18 cellular contexts compared by ENCODE assay signal in genomic region chr7:94344826-94345225, GRCh38. TPM values are rescaled to one million over a fixed set of nuclear protein-coding genes. Genes with fewer than 3 reads are reported as not detected.
DNase-seq lines count a peak whose midpoint lies in the region; ATAC-seq, FAIRE-seq and TF ChIP-seq lines count a peak whose summit lies in the region.
"Had no signal": no experiment of that assay in that cellular context is flagged by ENCODE, and none has a peak within 500 bp of the region (broad histone marks: within the 10 kb centered on the region; RNA-seq: fewer than 3 reads in every experiment).

No MANE protein-coding gene starts in this region.

- TF ChIP-seq CTCF in brain microvascular endothelial cell (IDR thresholded peaks at IDR 0.05; ENCODE audit: low read depth, low read length, missing control alignments) (no peak), left lung (IDR thresholded peaks at IDR 0.05) (no peak)

- DNase-seq in HTR-8/SVneo (ENCODE audit: insufficient read length, low spot score): peak; percentile 17
- DNase-seq in brain microvascular endothelial cell: peak; percentile 30
- DNase-seq in glomerular visceral epithelial cell (ENCODE audit: extremely low spot score): peak; percentile 28
- no peak for DNase-seq in Right ventricle myocardium superior
- DNase-seq in left lung: no peak
- DNase-seq: activated CD4-positive, alpha-beta T cell treated with anti-CD3 and anti-CD28 coated beads for 4 hours; activated naive CD4-positive, alpha-beta T cell treated with Interleukin-2 at 50 U/mL for 16 hours; DND-41; NCI-H1694; retina; stomach; T-helper 9 cell had no signal

- H3K27ac ChIP-seq in ACC112 (ENCODE audit: low read depth, low read length): peak overlapping the region; percentile 48
- H3K27ac ChIP-seq in brain microvascular endothelial cell: no peak overlapping the region
- no peak overlapping the region for H3K27ac ChIP-seq in left lung
- H3K27ac ChIP-seq: neural progenitor cell, stomach had no signal

- H3K4me3 ChIP-seq in ACC112 (ENCODE audit: low read depth, low read length) (peak overlapping the region; percentile 39; the same call in 1 of the 2 replicates), brain microvascular endothelial cell (ENCODE audit: low read depth, low read length) (no peak overlapping the region), left lung (no peak overlapping the region)
- H3K4me3 ChIP-seq: neural progenitor cell, stomach had no signal

- no peaks in the 10 kb centered on the region for H3K9me3 ChIP-seq in left lung
- H3K9me3 ChIP-seq: stomach had no signal

- in situ Hi-C loops in brain microvascular endothelial cell (cut with HindIII; ENCODE audit: low pct_ligation_motif_present, low sequenced_read_pairs): no loop called here

- H3K4me1 ChIP-seq in ACC112 (ENCODE audit: control insufficient read depth, insufficient read depth, low read length, unreplicated experiment): peaks cover 55% of the 10 kb centered on the region
- H3K4me1 ChIP-seq in left lung: no peaks in the 10 kb centered on the region

- intact Hi-C loops in Right ventricle myocardium superior (cut with DNase I): no loop called here
- intact Hi-C loops in left lung (cut with DNase I): no loop called here

- ATAC-seq in Right ventricle myocardium superior (ENCODE audit: poor library complexity) (no peak), GM18505 (IDR thresholded peaks at IDR 0.05; ENCODE audit: unreplicated experiment) (no peak), left lung (no peak), GM19023 (IDR thresholded peaks at IDR 0.05; ENCODE audit: unreplicated experiment) (no peak)

- FAIRE-seq in HTR-8/SVneo (lab: Jason Lieb, UNC): no peak
- FAIRE-seq: A204.1 had no signal

- no peaks in the 10 kb centered on the region for H3K79me2 ChIP-seq in ACC112 (ENCODE audit: control insufficient read depth, insufficient read depth, low read length, unreplicated experiment)

- H3K27me3 ChIP-seq in ACC112 (ENCODE audit: insufficient read depth, low read length) (no peaks in the 10 kb centered on the region), brain microvascular endothelial cell (replicated peaks) (no peaks in the 10 kb centered on the region), left lung (no peaks in the 10 kb centered on the region)
- H3K27me3 ChIP-seq: neural progenitor cell, stomach had no signal

- H3K36me3 ChIP-seq in ACC112 (ENCODE audit: insufficient read depth, low read length) (no peaks in the 10 kb centered on the region), brain microvascular endothelial cell (replicated peaks) (no peaks in the 10 kb centered on the region), left lung (no peaks in the 10 kb centered on the region)
- H3K36me3 ChIP-seq: neural progenitor cell, stomach had no signal

- peak overlapping the region; percentile 86 for H2AFZ ChIP-seq in ACC112 (ENCODE audit: low read length, unreplicated experiment)
- H2AFZ ChIP-seq: neural progenitor cell had no signal

- no peak for TF ChIP-seq POLR2A in GM18505 (IDR thresholded peaks at IDR 0.05; ENCODE audit: borderline replicate concordance, extremely low read depth, insufficient read depth, insufficient read length)

RNA-seq across cellular contexts. Expression of gene COL1A2, which starts 49.9 kb away (rescaled TPM):
- 62.9 TPM for total RNA-seq in Right ventricle myocardium superior
- 1,000 to 10,000 TPM in 1 of 2 donors, 100 to 1,000 TPM in 1; 859 to 3,050 TPM for total RNA-seq in left lung
- total RNA-seq: NCI-H460 had no signal

Comparison
In these comparisons a context has a peak if more than half of its experiments do, and no peak if none do; other contexts are left out.
1. DNase-seq: peak in HTR-8/SVneo (single experiment), brain microvascular endothelial cell (single experiment) and glomerular visceral epithelial cell (single experiment); none in Right ventricle myocardium superior (single experiment) and left lung (0 of 2).
2. RNA of gene COL1A2, which starts 49.9 kb away (total RNA-seq): 859 to 3,050 TPM in left lung; 62.9 TPM in Right ventricle myocardium superior (single experiment); every median in the first group is over 10 times any median in the second.